8 cellular contexts compared by ENCODE assay signal in genomic region chr19:47111081-47111589, GRCh38. TPM values are rescaled to one million over a fixed set of nuclear protein-coding genes. Genes with fewer than 3 reads are reported as not detected.
DNase-seq lines count a peak whose midpoint lies in the region; ATAC-seq and TF ChIP-seq lines count a peak whose summit lies in the region.

No MANE protein-coding gene starts in this region.

- H3K4me3 ChIP-seq in BE2C (ENCODE audit: low read depth, low read length) (peak overlapping the region; percentile 99), aorta (ENCODE audit: low read length in 2 of 2) (peak overlapping the region; percentile 77 to 97)
- peak overlapping the region; percentile 97 for H3K4me3 ChIP-seq in Jurkat, Clone E6-1 (ENCODE audit: low read length)

- 0 to 1% methylated on average over 30 of the region's 30 CpGs for WGBS in aorta, 2 donors

- H3K27me3 Mint-ChIP-seq in neural crest cell (ENCODE audit: low read depth): peaks cover 5% of the 10 kb centered on the region

- H3K27me3 ChIP-seq in BE2C: no peaks in the 10 kb centered on the region
- H3K27me3 ChIP-seq in aorta (ENCODE audit: control insufficient read depth in 1 of 2, insufficient read depth in 2 of 2, low read length in 1 of 2): no peaks in the 10 kb centered on the region

- ATAC-seq in aorta (ENCODE audit: low FRiP score) (no peak), GM21360 (IDR thresholded peaks at IDR 0.05; ENCODE audit: unreplicated experiment) (no peak)

- peak overlapping the region; percentile 93 for H3K4me3 Mint-ChIP-seq in neural crest cell

- H3K36me3 ChIP-seq in BE2C (peaks cover 13% of the 10 kb centered on the region), aorta (ENCODE audit: control insufficient read depth in 1 of 2, insufficient read depth in 2 of 2, low read length in 1 of 2) (no peaks in the 10 kb centered on the region)

- intact Hi-C loops in aorta (cut with DNase I): loop anchor here (5.0 to 10.0 kb wide), 2 partner anchors 34 to 256 kb away; partner anchors contain the start of gene AP2S1 (in 1 of the 2)

- H3K27ac ChIP-seq in epithelial cell of prostate (peak overlapping the region; percentile 99), aorta (ENCODE audit: low read depth in 1 of 2, low read length in 2 of 2) (peak overlapping the region; percentile 99 to 100)

- no peaks in the 10 kb centered on the region for H3K9me3 Mint-ChIP-seq in neural crest cell

- no peak for TF ChIP-seq CTCF in BE2C (IDR thresholded peaks at IDR 0.05; ENCODE audit: low read depth, low read length)
- no peak for TF ChIP-seq CTCF in neural crest cell (conservative IDR thresholded peaks at IDR 0.05)

- no peaks in the 10 kb centered on the region for H3K9me3 ChIP-seq in BE2C
- H3K9me3 ChIP-seq in aorta (ENCODE audit: control insufficient read depth, low read length): no peaks in the 10 kb centered on the region

- peaks cover 59% of the 10 kb centered on the region for H3K4me1 Mint-ChIP-seq in neural crest cell

- peaks cover 8% of the 10 kb centered on the region for H3K36me3 Mint-ChIP-seq in neural crest cell (ENCODE audit: low read depth)

- peak overlapping the region; percentile 96 for H3K27ac Mint-ChIP-seq in neural crest cell (ENCODE audit: unreplicated experiment)

- H3K4me1 ChIP-seq in BE2C (peaks cover 22% of the 10 kb centered on the region), aorta (ENCODE audit: control insufficient read depth in 1 of 2, insufficient read depth in 2 of 2, low read length in 2 of 2) (peaks cover 0 to 3% of the 10 kb centered on the region in 2 donors)

- DNase-seq in BE2C: peak; percentile 40
- DNase-seq in Jurkat, Clone E6-1 (ENCODE audit: low read depth, low spot score): no peak
- peak in 2 of 3 experiments; percentile 25 to 46 for DNase-seq in activated CD8-positive, alpha-beta memory T cell treated with anti-CD3 and anti-CD28 coated beads for 48 hours (ENCODE audit: low read depth in 2 of 3, low spot score in 2 of 3)
- DNase-seq in epithelial cell of prostate (ENCODE audit: low read depth, low spot score): no peak
- DNase-seq in neural crest cell (ENCODE audit: low read depth, low spot score): no peak
- DNase-seq in aorta: no peak
- no peak for DNase-seq in A172 (ENCODE audit: low spot score)

RNA-seq across cellular contexts. Expression of gene ZC3H4, which starts 2.4 kb away (rescaled TPM):
- 17.5 TPM for polyA plus RNA-seq in BE2C (2012; ENCODE audit: insufficient read depth, insufficient read length, low read depth)
- polyA plus RNA-seq in Jurkat, Clone E6-1 (2012; ENCODE audit: insufficient read depth, insufficient read length): 9.1 TPM
- 103 and 104 TPM in 2 replicates for total RNA-seq in neural crest cell
- 10 to 100 TPM; 33.9 to 34.6 TPM for total RNA-seq in aorta
- polyA plus RNA-seq in aorta: 10 to 100 TPM in 1 of 2 donors, 1 to 10 TPM in 1; 5.7 to 10.4 TPM
- 10.1 and 13.1 TPM in 2 replicates for total RNA-seq in A172 (2014; rRNA removed; shearing (Covaris generic))

RNA-seq across cellular contexts. Expression of gene SAE1, which starts 19.5 kb away (rescaled TPM):
- 148 TPM for polyA plus RNA-seq in BE2C (2012; ENCODE audit: insufficient read depth, insufficient read length, low read depth)
- 227 TPM for polyA plus RNA-seq in Jurkat, Clone E6-1 (2012; ENCODE audit: insufficient read depth, insufficient read length)
- total RNA-seq in neural crest cell: 272 and 280 TPM in 2 replicates
- 10 to 100 TPM; 44.5 to 64.9 TPM for total RNA-seq in aorta
- polyA plus RNA-seq in aorta: 10 to 100 TPM; 49.5 to 59.0 TPM
- 179 and 185 TPM in 2 replicates for total RNA-seq in A172 (2014; rRNA removed; shearing (Covaris generic))

Comparison
In these comparisons a context has a peak if more than half of its experiments do, and no peak if none do; other contexts are left out.
1. DNase-seq: peak in BE2C (single experiment) and activated CD8-positive, alpha-beta memory T cell treated with anti-CD3 and anti-CD28 coated beads for 48 hours (2 of 3); none in Jurkat, Clone E6-1 (single experiment), epithelial cell of prostate (single experiment), neural crest cell (single experiment), aorta (0 of 2) and A172 (single experiment).
2. Peak in every context shown above with its lines, with median percentiles within 50 percentile points of each other: H3K4me3 ChIP-seq.